In genomic region chrX:115419094-115419493, GRCh38 we compare ENCODE assay signal across 15 cellular contexts.
DNase-seq lines count a peak whose midpoint lies in the region; ATAC-seq, FAIRE-seq and TF ChIP-seq lines count a peak whose summit lies in the region.
"Had no signal": no experiment of that assay in that cellular context is flagged by ENCODE, and none has a peak within 500 bp of the region (broad histone marks: within the 10 kb centered on the region; RNA-seq: fewer than 3 reads in every experiment).

No MANE protein-coding gene starts in this region.

- no peaks in the 10 kb centered on the region for H3K79me2 ChIP-seq in astrocyte (ENCODE audit: insufficient read depth, low read length)

- H3K9ac ChIP-seq in IMR-90 (ENCODE audit: low read depth, low read length), result no peak overlapping the region
- no peak overlapping the region for H3K9ac ChIP-seq in astrocyte (ENCODE audit: low read length)

- no peak for TF ChIP-seq CTCF in IMR-90 (conservative IDR thresholded peaks at IDR 0.05; ENCODE audit: low read depth, low read length)
- TF ChIP-seq CTCF in astrocyte (IDR thresholded peaks at IDR 0.05; ENCODE audit: insufficient read depth, low read depth, low read length), result no peak
- no peak for TF ChIP-seq CTCF in Calu3 (IDR thresholded peaks at IDR 0.05; ENCODE audit: unreplicated experiment)

- H3K27me3 Mint-ChIP-seq in astrocyte (ENCODE audit: low read depth, unreplicated experiment) (no peaks in the 10 kb centered on the region), Calu3 (ENCODE audit: unreplicated experiment) (peaks cover 28% of the 10 kb centered on the region)

- TF ChIP-seq POLR2A in IMR-90 (IDR thresholded peaks at IDR 0.05; ENCODE audit: low read depth, low read length), result no peak

- H3K4me3 ChIP-seq in IMR-90 (ENCODE audit: insufficient read depth, low read depth, low read length) (no peak overlapping the region), astrocyte (ENCODE audit: insufficient read depth, low read depth, low read length) (no peak overlapping the region)
- H3K4me3 ChIP-seq: A549, HAP-1 had no signal

- no peaks in the 10 kb centered on the region for H3K9me3 ChIP-seq in IMR-90 (ENCODE audit: control insufficient read depth, insufficient read depth, low read length)
- no peaks in the 10 kb centered on the region for H3K9me3 ChIP-seq in astrocyte (ENCODE audit: insufficient read depth, low read depth, low read length)
- H3K9me3 ChIP-seq: A549, BE2C, HAP-1 had no signal

- DNase-seq in IMR-90 (peak; percentile 13), astrocyte (ENCODE audit: low read depth) (peak; percentile 16), iris pigment epithelial cell (ENCODE audit: low read depth) (peak; percentile 50), Calu3 (no peak)
- DNase-seq: BE2C; CD4-positive, alpha-beta memory T cell; DND-41; GDM1; HFFc6 had no signal

- H2AFZ ChIP-seq in IMR-90 (replicated peaks; ENCODE audit: low read length, poor library complexity), result no peak overlapping the region
- H2AFZ ChIP-seq in astrocyte (ENCODE audit: low read depth, low read length), result no peak overlapping the region

- H3K27me3 ChIP-seq in IMR-90 (ENCODE audit: control insufficient read depth, insufficient read depth, low read length) (peaks cover 8% of the 10 kb centered on the region), astrocyte (ENCODE audit: insufficient read depth, low read length) (no peaks in the 10 kb centered on the region)
- H3K27me3 ChIP-seq: BE2C had no signal

- H2AK9ac ChIP-seq in IMR-90 (replicated peaks; ENCODE audit: low read depth, low read length, poor library complexity), result no peak overlapping the region

- no peak overlapping the region for H3K14ac ChIP-seq in IMR-90 (replicated peaks; ENCODE audit: low read depth, low read length)

- no peak overlapping the region for H4K91ac ChIP-seq in IMR-90 (ENCODE audit: insufficient read depth, low read depth, low read length)

- no peak overlapping the region for H4K5ac ChIP-seq in IMR-90 (ENCODE audit: low read depth, low read length)

- no peak overlapping the region for H4K8ac ChIP-seq in IMR-90 (ENCODE audit: low read depth in 2 of 2, low read length in 2 of 2)

- no peak overlapping the region for H2BK5ac ChIP-seq in IMR-90 (ENCODE audit: low read depth, low read length, poor library complexity, severe bottlenecking)

- H3K4me1 Mint-ChIP-seq in astrocyte (ENCODE audit: low read depth, unreplicated experiment), result peaks cover 10% of the 10 kb centered on the region
- H3K4me1 Mint-ChIP-seq in Calu3 (ENCODE audit: low read depth, unreplicated experiment), result no peaks in the 10 kb centered on the region
- H3K4me1 Mint-ChIP-seq: CD4-positive, alpha-beta memory T cell had no signal

- H3K4ac ChIP-seq in IMR-90 (ENCODE audit: low read depth, low read length), result no peak overlapping the region

- no CpG with 5 or more reads among the region's 4 CpGs for WGBS in IMR-90 (ENCODE audit: extremely low coverage in 2 of 2, insufficient read length in 1 of 2), 2 experiments

- BruUV-seq in IMR-90 (replicated peaks; lab: Mats Ljungman, UMichigan) (no TSS peak), Calu3 (replicated peaks; lab: Mats Ljungman, UMichigan) (no TSS peak)

- H3K36me3 ChIP-seq in IMR-90 (ENCODE audit: control insufficient read depth, insufficient read depth, low read length), result no peaks in the 10 kb centered on the region
- no peaks in the 10 kb centered on the region for H3K36me3 ChIP-seq in astrocyte (ENCODE audit: insufficient read depth, low read length)
- H3K36me3 ChIP-seq: BE2C, HAP-1 had no signal

- no peaks in the 10 kb centered on the region for H3K4me1 ChIP-seq in IMR-90 (ENCODE audit: control insufficient read depth, insufficient read depth, low read length)
- no peaks in the 10 kb centered on the region for H3K4me1 ChIP-seq in astrocyte (ENCODE audit: insufficient read depth, low read length)
- H3K4me1 ChIP-seq: A549, BE2C, HAP-1 had no signal

- POLR2A ChIA-PET in IMR-90 (lab: Charles Lee; ENCODE audit: unreplicated experiment), result no interaction called here

- H4K20me1 ChIP-seq in IMR-90 (ENCODE audit: insufficient read depth, low read length) (no peaks in the 10 kb centered on the region), astrocyte (ENCODE audit: insufficient read depth, low read length) (no peaks in the 10 kb centered on the region)

- H3K23ac ChIP-seq in IMR-90 (ENCODE audit: low read depth, low read length), result no peak overlapping the region

- H3K9me3 Mint-ChIP-seq in astrocyte (ENCODE audit: unreplicated experiment) (no peaks in the 10 kb centered on the region), Calu3 (ENCODE audit: low read depth, unreplicated experiment) (no peaks in the 10 kb centered on the region)
- H3K9me3 Mint-ChIP-seq: HFFc6 had no signal

- no peak overlapping the region for H2BK120ac ChIP-seq in IMR-90 (ENCODE audit: low read depth, low read length)

- no peaks in the 10 kb centered on the region for H3K9me1 ChIP-seq in IMR-90 (ENCODE audit: insufficient read depth, low read length)

- H2BK20ac ChIP-seq in IMR-90 (ENCODE audit: low read depth, low read length), result no peak overlapping the region

- no peak for TF ChIP-seq RAD21 in IMR-90 (IDR thresholded peaks at IDR 0.05; ENCODE audit: low read length)

- peak; percentile 76 for FAIRE-seq in astrocyte (lab: Jason Lieb, UNC)
- FAIRE-seq: GM12892 had no signal

- no peaks in the 10 kb centered on the region for H3K79me1 ChIP-seq in IMR-90 (ENCODE audit: low read depth in 1 of 2, low read length in 2 of 2)

- CTCF ChIA-PET in IMR-90 (lab: Yijun Ruan, JAX) (no interaction called here), Calu3 (lab: Charles Lee) (no interaction called here)

- no peak for ATAC-seq in IMR-90 (ENCODE audit: low read depth)
- no peak for ATAC-seq in HG02642 (IDR thresholded peaks at IDR 0.05; ENCODE audit: poor library complexity, unreplicated experiment)
- ATAC-seq in HG02759 (IDR thresholded peaks at IDR 0.05; ENCODE audit: unreplicated experiment), result no peak
- ATAC-seq: A549 had no signal

- intact Hi-C loops in IMR-90 (cut with micrococcal nuclease), result no loop called here
- intact Hi-C loops in Calu3 (cut with micrococcal nuclease; ENCODE audit: unreplicated experiment), result no loop called here

- no peak overlapping the region for H2AK5ac ChIP-seq in IMR-90 (ENCODE audit: low read depth, low read length)

- in situ Hi-C loops in IMR-90 (cut with MboI; ENCODE audit: low sequenced_read_pairs), result no loop called here

- dilution Hi-C loops in IMR-90 (cut with HindIII; ENCODE audit: low sequenced_read_pairs, unreplicated experiment), result no loop called here

- H2BK15ac ChIP-seq in IMR-90 (ENCODE audit: low read depth, low read length), result no peak overlapping the region

- H3K4me3 Mint-ChIP-seq in astrocyte (ENCODE audit: unreplicated experiment), result no peak overlapping the region
- no peak overlapping the region for H3K4me3 Mint-ChIP-seq in Calu3 (ENCODE audit: low read depth, unreplicated experiment)
- H3K4me3 Mint-ChIP-seq: CD4-positive, alpha-beta memory T cell; HFFc6 had no signal

- H3K27ac Mint-ChIP-seq in astrocyte (ENCODE audit: unreplicated experiment) (no peak overlapping the region), Calu3 (ENCODE audit: unreplicated experiment) (no peak overlapping the region)
- H3K27ac Mint-ChIP-seq: CD4-positive, alpha-beta memory T cell; HFFc6 had no signal

- no peaks in the 10 kb centered on the region for H3K36me3 Mint-ChIP-seq in astrocyte (ENCODE audit: low read depth, unreplicated experiment)
- H3K36me3 Mint-ChIP-seq in Calu3 (ENCODE audit: insufficient read depth, unreplicated experiment), result no peaks in the 10 kb centered on the region
- H3K36me3 Mint-ChIP-seq: CD4-positive, alpha-beta memory T cell had no signal

- H3K27ac ChIP-seq in IMR-90 (ENCODE audit: insufficient read depth, low read length) (no peak overlapping the region), astrocyte (ENCODE audit: low read depth, low read length) (no peak overlapping the region)
- H3K27ac ChIP-seq: A549, C4-2B had no signal

- H3K18ac ChIP-seq in IMR-90 (ENCODE audit: low read depth, low read length), result no peak overlapping the region

- H3K56ac ChIP-seq in IMR-90 (ENCODE audit: extremely low read depth, insufficient read depth, low read length), result no peak overlapping the region

- H3K4me2 ChIP-seq in IMR-90 (ENCODE audit: low read depth, low read length) (no peak overlapping the region), astrocyte (ENCODE audit: low read length) (no peak overlapping the region)
- H3K4me2 ChIP-seq: A549 had no signal

TF ChIP-seq in IMR-90, 13 proteins besides CTCF, POLR2A, EP300 and RAD21:
- TF ChIP-seq ELK1 (IDR thresholded peaks at IDR 0.05; ENCODE audit: borderline replicate concordance, low read depth, low read length) (no peak), USF2 (IDR thresholded peaks at IDR 0.05; ENCODE audit: low read depth, low read length) (no peak), CHD1 (IDR thresholded peaks at IDR 0.05; ENCODE audit: low read depth, low read length) (no peak), NFE2L2 (IDR thresholded peaks at IDR 0.05; ENCODE audit: low read depth, low read length) (no peak), FOS (IDR thresholded peaks at IDR 0.05; ENCODE audit: low read depth, low read length) (no peak), CEBPB (IDR thresholded peaks at IDR 0.05; ENCODE audit: low read depth, low read length) (no peak), RFX5 (IDR thresholded peaks at IDR 0.05; ENCODE audit: low read depth, low read length) (no peak), MXI1 (IDR thresholded peaks at IDR 0.05; ENCODE audit: borderline replicate concordance, low read depth, low read length) (no peak), MAZ (IDR thresholded peaks at IDR 0.05; ENCODE audit: borderline replicate concordance, low read depth, low read length) (no peak)
